In the genomic region with DNA sequence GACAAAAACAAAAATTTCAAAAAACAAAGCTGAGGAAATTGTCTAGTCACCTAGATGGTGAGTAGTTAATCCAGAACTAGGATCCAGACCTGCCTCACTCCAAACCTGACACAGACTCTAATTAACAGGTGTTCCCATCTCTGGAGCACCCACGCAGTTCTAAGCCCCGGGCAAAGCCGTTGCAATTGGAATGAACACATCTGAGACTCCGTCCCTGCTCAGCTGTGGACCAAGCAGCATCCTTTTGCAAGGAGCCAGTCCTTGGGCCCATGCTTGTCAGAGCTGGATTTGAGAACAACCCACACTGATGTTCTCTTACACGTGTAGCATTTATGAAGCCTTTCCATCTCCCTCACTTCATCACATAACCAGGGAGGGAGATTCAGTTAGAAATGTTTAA, we compare ENCODE assay signal across 1 cellular context.
TF ChIP-seq lines count a peak whose summit lies in the region.

No MANE protein-coding gene starts in this region.

TF ChIP-seq in IMR-90, 13 proteins besides CTCF, POLR2A, EP300 and RAD21:
- no peak for TF ChIP-seq ELK1 (IDR thresholded peaks at IDR 0.05; ENCODE audit: borderline replicate concordance, low read depth, low read length)
- TF ChIP-seq MAZ (IDR thresholded peaks at IDR 0.05; ENCODE audit: borderline replicate concordance, low read depth, low read length), result no peak
- no peak for TF ChIP-seq RFX5 (IDR thresholded peaks at IDR 0.05; ENCODE audit: low read depth, low read length)
- no peak for TF ChIP-seq BHLHE40 (IDR thresholded peaks at IDR 0.05; ENCODE audit: low read depth, low read length)
- TF ChIP-seq FOS (IDR thresholded peaks at IDR 0.05; ENCODE audit: low read depth, low read length), result no peak
- TF ChIP-seq RCOR1 (IDR thresholded peaks at IDR 0.05; ENCODE audit: insufficient replicate concordance, low read length), result no peak
- TF ChIP-seq CHD1 (IDR thresholded peaks at IDR 0.05; ENCODE audit: low read depth, low read length), result no peak
- no peak for TF ChIP-seq CEBPB (IDR thresholded peaks at IDR 0.05; ENCODE audit: low read depth, low read length)
- TF ChIP-seq MAFK (IDR thresholded peaks at IDR 0.05; ENCODE audit: low read depth, low read length), result no peak
- TF ChIP-seq, protein P1, sequence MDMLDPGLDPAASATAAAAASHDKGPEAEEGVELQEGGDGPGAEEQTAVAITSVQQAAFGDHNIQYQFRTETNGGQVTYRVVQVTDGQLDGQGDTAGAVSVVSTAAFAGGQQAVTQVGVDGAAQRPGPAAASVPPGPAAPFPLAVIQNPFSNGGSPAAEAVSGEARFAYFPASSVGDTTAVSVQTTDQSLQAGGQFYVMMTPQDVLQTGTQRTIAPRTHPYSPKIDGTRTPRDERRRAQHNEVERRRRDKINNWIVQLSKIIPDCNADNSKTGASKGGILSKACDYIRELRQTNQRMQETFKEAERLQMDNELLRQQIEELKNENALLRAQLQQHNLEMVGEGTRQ (IDR thresholded peaks at IDR 0.05; ENCODE audit: low read depth, low read length), result no peak
- no peak for TF ChIP-seq NFE2L2 (IDR thresholded peaks at IDR 0.05; ENCODE audit: low read depth, low read length)
- TF ChIP-seq MXI1 (IDR thresholded peaks at IDR 0.05; ENCODE audit: borderline replicate concordance, low read depth, low read length), result no peak
- TF ChIP-seq SMC3 (IDR thresholded peaks at IDR 0.05; ENCODE audit: low read depth, low read length), result no peak
